ENCODE assay signal across 1 cellular context in the genomic region with DNA sequence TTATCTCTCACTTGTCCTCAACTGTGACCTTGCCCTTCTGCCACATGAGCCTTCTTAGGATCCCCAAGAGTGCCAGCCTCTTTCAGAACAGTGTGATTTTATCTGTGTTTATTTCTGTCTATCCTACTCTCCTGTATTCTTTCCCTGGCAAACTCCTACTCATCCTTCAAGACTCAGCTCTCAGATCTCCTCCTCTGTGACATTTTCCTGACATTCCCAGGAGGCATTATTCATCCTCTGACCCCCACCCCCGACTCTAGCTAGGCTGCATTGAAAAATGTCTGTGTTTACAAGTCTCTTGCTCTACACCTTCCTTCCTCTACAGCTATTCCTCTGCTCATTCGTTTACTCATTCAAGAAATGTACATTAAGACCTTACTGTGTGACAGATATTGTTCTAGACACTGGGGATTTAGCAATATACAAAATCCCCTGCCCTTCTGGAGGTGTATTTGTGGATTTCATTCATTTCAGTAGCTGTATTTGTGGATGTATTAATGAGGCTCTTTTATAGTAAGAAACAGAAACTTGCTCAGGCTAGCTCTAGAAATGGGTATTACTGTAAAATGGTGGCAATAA.
TF ChIP-seq lines count a peak whose summit lies in the region.

No MANE protein-coding gene starts in this region.

TF ChIP-seq in IMR-90, 13 proteins besides CTCF, POLR2A, EP300 and RAD21:
- TF ChIP-seq MAZ (IDR thresholded peaks at IDR 0.05; ENCODE audit: borderline replicate concordance, low read depth, low read length): no peak
- peak; percentile 11; the same call in 1 of the 2 replicates for TF ChIP-seq CEBPB (IDR thresholded peaks at IDR 0.05; ENCODE audit: low read depth, low read length)
